In genomic region chr5:79890871-79891249, GRCh38 we compare ENCODE assay signal across 19 cellular contexts.
DNase-seq lines count a peak whose midpoint lies in the region; ATAC-seq and TF ChIP-seq lines count a peak whose summit lies in the region.
"Had no signal": no experiment of that assay in that cellular context is flagged by ENCODE, and none has a peak within 500 bp of the region (broad histone marks: within the 10 kb centered on the region; RNA-seq: fewer than 3 reads in every experiment).

No MANE protein-coding gene starts in this region.

- H3K36me3 ChIP-seq in BLaER1 = peaks cover 24% of the 10 kb centered on the region; the same call in 1 of the 2 replicates
- no peaks in the 10 kb centered on the region for H3K36me3 ChIP-seq in MM.1S (replicated peaks; ENCODE audit: insufficient read depth, low read length)
- no peaks in the 10 kb centered on the region for H3K36me3 ChIP-seq in endodermal cell (ENCODE audit: control insufficient read depth, insufficient read depth, low read length)

- intact Hi-C loops in CD14-positive monocyte (cut with micrococcal nuclease) = no loop called here
- intact Hi-C loops in natural killer cell (cut with micrococcal nuclease) = no loop called here

- DNase-seq in MM.1S = no peak
- no peak for DNase-seq in endodermal cell
- DNase-seq in progenitor cell of endocrine pancreas (ENCODE audit: low spot score, unreplicated experiment) = no peak
- DNase-seq in CD14-positive monocyte (ENCODE audit: low spot score) = no peak
- DNase-seq in natural killer cell = no peak
- DNase-seq in NCI-H2196 (lab: John Stamatoyannopoulos, UW; ENCODE audit: unreplicated experiment) = no peak
- DNase-seq: CD4-positive, alpha-beta T cell; GOT3; HCEC 1CT; Kasumi-1; NCI-H2081; NCI-H345; NCI-H510A treated with DMSO at 0.1 percent for 48 hours; NCI-H748 treated with DMSO at 0.1 percent for 48 hours; Right ventricle myocardium superior had no signal

- no peaks in the 10 kb centered on the region for H3K4me1 Mint-ChIP-seq in endodermal cell
- H3K4me1 Mint-ChIP-seq in progenitor cell of endocrine pancreas (ENCODE audit: low read depth) = no peaks in the 10 kb centered on the region
- H3K4me1 Mint-ChIP-seq in CD14-positive monocyte = no peaks in the 10 kb centered on the region
- H3K4me1 Mint-ChIP-seq in natural killer cell = no peaks in the 10 kb centered on the region

- peaks cover 77% of the 10 kb centered on the region for H3K9me3 ChIP-seq in BLaER1
- H3K9me3 ChIP-seq in MM.1S (replicated peaks; ENCODE audit: insufficient read depth, low read length) = no peaks in the 10 kb centered on the region
- H3K9me3 ChIP-seq in endodermal cell (ENCODE audit: control insufficient read depth, low read length) = peaks cover 12% of the 10 kb centered on the region

- WGBS in endodermal cell (ENCODE audit: insufficient coverage in 1 of 2, insufficient read length in 1 of 2), 2 experiments = 86 to 95% methylated on average over 4 to 5 of the region's 5 CpGs

- H4K20me1 ChIP-seq in BLaER1 (no peaks in the 10 kb centered on the region), MM.1S (ENCODE audit: insufficient read depth, low read length) (no peaks in the 10 kb centered on the region)

- peaks cover 12% of the 10 kb centered on the region for H3K9me3 Mint-ChIP-seq in endodermal cell
- H3K9me3 Mint-ChIP-seq in progenitor cell of endocrine pancreas (ENCODE audit: low read depth) = peaks cover 4% of the 10 kb centered on the region
- H3K9me3 Mint-ChIP-seq in CD14-positive monocyte = peaks cover 0 to 23% (median 10%) of the 10 kb centered on the region in 7 donors
- no peaks in the 10 kb centered on the region for H3K9me3 Mint-ChIP-seq in natural killer cell
- H3K9me3 Mint-ChIP-seq: CD4-positive, alpha-beta T cell had no signal

- H3K9me2 ChIP-seq in MM.1S (replicated peaks; ENCODE audit: insufficient read depth, low read length) = no peaks in the 10 kb centered on the region

- H3K27ac Mint-ChIP-seq in endodermal cell (no peak overlapping the region), progenitor cell of endocrine pancreas (no peak overlapping the region), CD14-positive monocyte (no peak overlapping the region), natural killer cell (no peak overlapping the region)
- H3K27ac Mint-ChIP-seq: B cell; CD4-positive, alpha-beta T cell had no signal

- peaks cover 28% of the 10 kb centered on the region for H3F3A ChIP-seq in MM.1S (ENCODE audit: insufficient read depth, low read length)

- TF ChIP-seq CTCF in MM.1S (IDR thresholded peaks at IDR 0.05; ENCODE audit: low read length) = no peak
- TF ChIP-seq CTCF in endodermal cell (conservative IDR thresholded peaks at IDR 0.05) = peak; percentile 71
- TF ChIP-seq CTCF in progenitor cell of endocrine pancreas (IDR thresholded peaks at IDR 0.05; ENCODE audit: unreplicated experiment) = peak; percentile 43
- no peak for TF ChIP-seq CTCF in CD14-positive monocyte (IDR thresholded peaks at IDR 0.05)
- no peak for TF ChIP-seq CTCF in natural killer cell (IDR thresholded peaks at IDR 0.05)

- no peak for ATAC-seq in natural killer cell
- ATAC-seq: K562 had no signal

- H3K4me2 ChIP-seq in BLaER1 (peak overlapping the region; percentile 50), MM.1S (ENCODE audit: low read depth, low read length) (no peak overlapping the region)

- no peaks in the 10 kb centered on the region for H3K27me3 ChIP-seq in BLaER1
- H3K27me3 ChIP-seq in MM.1S (replicated peaks; ENCODE audit: insufficient read depth, low read length) = no peaks in the 10 kb centered on the region
- peaks cover 9% of the 10 kb centered on the region for H3K27me3 ChIP-seq in endodermal cell (ENCODE audit: control insufficient read depth, insufficient read depth, low read length, poor library complexity, severe bottlenecking)

- no peaks in the 10 kb centered on the region for H3K79me2 ChIP-seq in MM.1S (ENCODE audit: low read length)

- 0 out of 2 replicates have a peak overlapping the region, but pooled peaks have one; percentile 56 for H2AFZ ChIP-seq in MM.1S (ENCODE audit: low read length)

- H3K4me3 Mint-ChIP-seq in endodermal cell (no peak overlapping the region), progenitor cell of endocrine pancreas (ENCODE audit: low read depth) (no peak overlapping the region), CD14-positive monocyte (no peak overlapping the region), natural killer cell (no peak overlapping the region)
- H3K4me3 Mint-ChIP-seq: B cell; CD4-positive, alpha-beta T cell had no signal

- H3K4me1 ChIP-seq in BLaER1 = peaks cover 60% of the 10 kb centered on the region
- H3K4me1 ChIP-seq in MM.1S (ENCODE audit: low read length) = peaks cover 47% of the 10 kb centered on the region
- H3K4me1 ChIP-seq in endodermal cell (ENCODE audit: control insufficient read depth, insufficient read depth, low read length) = no peaks in the 10 kb centered on the region

- H3K36me3 Mint-ChIP-seq in endodermal cell (ENCODE audit: low read depth) (no peaks in the 10 kb centered on the region), progenitor cell of endocrine pancreas (ENCODE audit: insufficient read depth) (no peaks in the 10 kb centered on the region), CD14-positive monocyte (no peaks in the 10 kb centered on the region), natural killer cell (no peaks in the 10 kb centered on the region)

- H3K4me3 ChIP-seq in BLaER1 (peak overlapping the region; percentile 47; the same call in 1 of the 2 replicates), MM.1S (ENCODE audit: low read length) (no peak overlapping the region), endodermal cell (ENCODE audit: low read length) (no peak overlapping the region)
- H3K4me3 ChIP-seq: K562 had no signal

- no peak overlapping the region for H3K9ac ChIP-seq in BLaER1
- H3K9ac ChIP-seq in MM.1S (ENCODE audit: low read length) = no peak overlapping the region
- H3K9ac ChIP-seq in endodermal cell (ENCODE audit: extremely low read depth, low read length, poor library complexity, severe bottlenecking) = no peak overlapping the region

- H3K27ac ChIP-seq in BLaER1 = peak overlapping the region; percentile 99
- H3K27ac ChIP-seq in MM.1S (ENCODE audit: low read length) = peak overlapping the region; percentile 67; the same call in 1 of the 2 replicates
- H3K27ac ChIP-seq in endodermal cell (ENCODE audit: low read depth, low read length) = no peak overlapping the region
- H3K27ac ChIP-seq: 22Rv1 had no signal

- H3K27me3 Mint-ChIP-seq in endodermal cell (ENCODE audit: insufficient read depth) = peaks cover 10% of the 10 kb centered on the region
- peaks cover 3% of the 10 kb centered on the region for H3K27me3 Mint-ChIP-seq in progenitor cell of endocrine pancreas
- H3K27me3 Mint-ChIP-seq in CD14-positive monocyte (ENCODE audit: low read depth in 3 of 3) = peaks cover 11 to 21% (median 11%) of the 10 kb centered on the region in 3 donors
- H3K27me3 Mint-ChIP-seq in natural killer cell (ENCODE audit: low read depth in 2 of 2) = peaks cover 14 to 48% of the 10 kb centered on the region in 2 donors

Comparison
In these comparisons a context has a peak if more than half of its experiments do, and no peak if none do; other contexts are left out.
1. CTCF ChIP-seq: peak in endodermal cell (single experiment) and progenitor cell of endocrine pancreas (single experiment); none in MM.1S (single experiment), CD14-positive monocyte (single experiment) and natural killer cell (single experiment).